Comparison of ENCODE assay signal across 1 cellular context in the genomic region with DNA sequence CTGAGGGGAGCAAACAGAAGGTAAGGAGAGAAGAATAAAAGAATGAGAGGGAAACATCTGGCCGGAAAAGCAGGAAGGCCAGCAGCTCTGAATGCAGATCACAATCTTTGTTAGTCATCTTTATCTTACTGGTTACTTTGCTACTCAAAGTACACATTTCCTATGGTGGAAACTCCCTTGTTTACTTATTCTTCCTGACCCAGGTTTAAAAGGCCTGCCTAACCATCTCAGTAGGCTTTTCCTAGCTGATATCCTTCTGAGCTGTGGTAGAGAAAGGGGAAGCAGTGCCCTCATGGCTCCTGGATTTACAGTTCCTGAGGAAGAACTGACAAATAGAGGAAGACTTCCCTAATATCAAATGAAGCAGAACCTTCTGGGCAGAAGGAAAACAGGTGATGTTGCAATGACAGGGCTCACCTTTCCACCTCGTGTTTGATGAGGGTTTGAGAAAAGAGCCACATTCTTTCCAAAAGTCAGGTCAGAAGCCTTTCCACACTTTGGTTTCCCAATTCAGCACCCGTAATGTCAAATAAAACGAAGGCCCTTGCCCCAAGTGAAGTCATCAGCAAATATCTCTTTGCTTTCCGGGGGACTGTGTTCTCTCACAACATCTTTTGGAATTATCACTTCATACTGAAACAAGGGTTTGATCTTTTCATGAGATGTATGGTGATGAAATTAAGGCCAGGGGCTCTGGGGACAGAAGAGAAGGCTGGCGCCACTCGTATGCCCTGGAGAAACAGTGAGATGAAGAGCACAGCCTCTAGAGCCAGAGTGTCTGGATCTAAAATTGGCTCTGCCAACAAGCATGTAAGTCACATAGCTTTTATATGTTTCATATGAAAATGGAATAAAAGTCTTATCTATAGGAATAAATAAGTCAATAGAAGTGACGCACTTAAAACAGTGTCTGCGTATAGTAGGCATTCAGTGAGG.
TF ChIP-seq lines count a peak whose summit lies in the region.

No MANE protein-coding gene starts in this region.

TF ChIP-seq in HepG2, 621 proteins besides CTCF, POLR2A, EP300 and RAD21 (continued from another document and continues in another):
- TF ChIP-seq, protein P1, sequence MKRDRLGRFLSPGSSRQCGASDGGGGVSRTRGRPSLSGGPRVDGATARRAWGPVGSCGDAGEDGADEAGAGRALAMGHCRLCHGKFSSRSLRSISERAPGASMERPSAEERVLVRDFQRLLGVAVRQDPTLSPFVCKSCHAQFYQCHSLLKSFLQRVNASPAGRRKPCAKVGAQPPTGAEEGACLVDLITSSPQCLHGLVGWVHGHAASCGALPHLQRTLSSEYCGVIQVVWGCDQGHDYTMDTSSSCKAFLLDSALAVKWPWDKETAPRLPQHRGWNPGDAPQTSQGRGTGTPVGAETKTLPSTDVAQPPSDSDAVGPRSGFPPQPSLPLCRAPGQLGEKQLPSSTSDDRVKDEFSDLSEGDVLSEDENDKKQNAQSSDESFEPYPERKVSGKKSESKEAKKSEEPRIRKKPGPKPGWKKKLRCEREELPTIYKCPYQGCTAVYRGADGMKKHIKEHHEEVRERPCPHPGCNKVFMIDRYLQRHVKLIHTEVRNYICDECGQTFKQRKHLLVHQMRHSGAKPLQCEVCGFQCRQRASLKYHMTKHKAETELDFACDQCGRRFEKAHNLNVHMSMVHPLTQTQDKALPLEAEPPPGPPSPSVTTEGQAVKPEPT (CRISPR knock-in tag; IDR thresholded peaks at IDR 0.05; ENCODE audit: low read depth): peak; percentile 82; the same call in 1 of the 2 replicates
- TF ChIP-seq ZNF839 (CRISPR knock-in tag; IDR thresholded peaks at IDR 0.05; ENCODE audit: borderline replicate concordance) (no peak), ZNF737 (CRISPR knock-in tag; IDR thresholded peaks at IDR 0.05; ENCODE audit: borderline replicate concordance) (no peak), ZBTB1 (CRISPR knock-in tag; IDR thresholded peaks at IDR 0.05; ENCODE audit: borderline replicate concordance) (0 out of 2 replicates have a peak, but pooled peaks have one; percentile 72), ZFP36L1 (CRISPR knock-in tag; IDR thresholded peaks at IDR 0.05) (no peak), ZNF564 (CRISPR knock-in tag; IDR thresholded peaks at IDR 0.05) (no peak), SIX1 (CRISPR knock-in tag; IDR thresholded peaks at IDR 0.05; ENCODE audit: borderline replicate concordance) (peak; percentile 79; the same call in 1 of the 2 replicates), ZNF224 (CRISPR knock-in tag; IDR thresholded peaks at IDR 0.05) (no peak), ZNF547 (CRISPR knock-in tag; IDR thresholded peaks at IDR 0.05) (no peak; the same call in 1 of the 2 replicates), IRX3 (CRISPR knock-in tag; IDR thresholded peaks at IDR 0.05; ENCODE audit: borderline replicate concordance, low read depth) (no peak), YY1 (IDR thresholded peaks at IDR 0.05; ENCODE audit: insufficient read depth, insufficient replicate concordance, low read depth, low read length) (peak; percentile 10), ZNF563 (CRISPR knock-in tag; IDR thresholded peaks at IDR 0.05) (no peak), MEIS2 (CRISPR knock-in tag; IDR thresholded peaks at IDR 0.05) (peak; percentile 72; the same call in 1 of the 2 replicates), NCOA2 (CRISPR knock-in tag; IDR thresholded peaks at IDR 0.05) (peak; percentile 91), CHCHD3 (CRISPR knock-in tag; IDR thresholded peaks at IDR 0.05) (no peak), SETDB1 (CRISPR knock-in tag; IDR thresholded peaks at IDR 0.05; ENCODE audit: borderline replicate concordance) (no peak), POGZ (CRISPR knock-in tag; IDR thresholded peaks at IDR 0.05) (peak; percentile 91), NAIF1 (CRISPR knock-in tag; IDR thresholded peaks at IDR 0.05; ENCODE audit: borderline replicate concordance) (0 out of 2 replicates have a peak, but pooled peaks have one; percentile 53), YEATS4 (CRISPR knock-in tag; IDR thresholded peaks at IDR 0.05; ENCODE audit: borderline replicate concordance) (0 out of 2 replicates have a peak, but pooled peaks have one; percentile 53), NR2F2 (IDR thresholded peaks at IDR 0.05; ENCODE audit: borderline replicate concordance, low read depth) (peak; percentile 90), SMAD9 (CRISPR knock-in tag; IDR thresholded peaks at IDR 0.05) (no peak), SMYD3 (CRISPR knock-in tag; IDR thresholded peaks at IDR 0.05) (peak; percentile 95; the same call in 1 of the 2 replicates), ZNF761 (CRISPR knock-in tag; conservative IDR thresholded peaks at IDR 0.05) (0 out of 2 replicates have a peak, but pooled peaks have one; percentile 50), ZNF232 (CRISPR knock-in tag; IDR thresholded peaks at IDR 0.05; ENCODE audit: borderline replicate concordance) (0 out of 2 replicates have a peak, but pooled peaks have one; percentile 72), GLI4 (CRISPR knock-in tag; IDR thresholded peaks at IDR 0.05; ENCODE audit: borderline replicate concordance) (no peak), HNRNPH1 (optimal IDR thresholded peaks at IDR 0.05; ENCODE audit: low read depth, low read length) (no peak)
- TF ChIP-seq, protein P2, sequence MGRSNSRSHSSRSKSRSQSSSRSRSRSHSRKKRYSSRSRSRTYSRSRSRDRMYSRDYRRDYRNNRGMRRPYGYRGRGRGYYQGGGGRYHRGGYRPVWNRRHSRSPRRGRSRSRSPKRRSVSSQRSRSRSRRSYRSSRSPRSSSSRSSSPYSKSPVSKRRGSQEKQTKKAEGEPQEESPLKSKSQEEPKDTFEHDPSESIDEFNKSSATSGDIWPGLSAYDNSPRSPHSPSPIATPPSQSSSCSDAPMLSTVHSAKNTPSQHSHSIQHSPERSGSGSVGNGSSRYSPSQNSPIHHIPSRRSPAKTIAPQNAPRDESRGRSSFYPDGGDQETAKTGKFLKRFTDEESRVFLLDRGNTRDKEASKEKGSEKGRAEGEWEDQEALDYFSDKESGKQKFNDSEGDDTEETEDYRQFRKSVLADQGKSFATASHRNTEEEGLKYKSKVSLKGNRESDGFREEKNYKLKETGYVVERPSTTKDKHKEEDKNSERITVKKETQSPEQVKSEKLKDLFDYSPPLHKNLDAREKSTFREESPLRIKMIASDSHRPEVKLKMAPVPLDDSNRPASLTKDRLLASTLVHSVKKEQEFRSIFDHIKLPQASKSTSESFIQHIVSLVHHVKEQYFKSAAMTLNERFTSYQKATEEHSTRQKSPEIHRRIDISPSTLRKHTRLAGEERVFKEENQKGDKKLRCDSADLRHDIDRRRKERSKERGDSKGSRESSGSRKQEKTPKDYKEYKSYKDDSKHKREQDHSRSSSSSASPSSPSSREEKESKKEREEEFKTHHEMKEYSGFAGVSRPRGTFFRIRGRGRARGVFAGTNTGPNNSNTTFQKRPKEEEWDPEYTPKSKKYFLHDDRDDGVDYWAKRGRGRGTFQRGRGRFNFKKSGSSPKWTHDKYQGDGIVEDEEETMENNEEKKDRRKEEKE (IDR thresholded peaks at IDR 0.05): no peak
- TF ChIP-seq, protein P3, sequence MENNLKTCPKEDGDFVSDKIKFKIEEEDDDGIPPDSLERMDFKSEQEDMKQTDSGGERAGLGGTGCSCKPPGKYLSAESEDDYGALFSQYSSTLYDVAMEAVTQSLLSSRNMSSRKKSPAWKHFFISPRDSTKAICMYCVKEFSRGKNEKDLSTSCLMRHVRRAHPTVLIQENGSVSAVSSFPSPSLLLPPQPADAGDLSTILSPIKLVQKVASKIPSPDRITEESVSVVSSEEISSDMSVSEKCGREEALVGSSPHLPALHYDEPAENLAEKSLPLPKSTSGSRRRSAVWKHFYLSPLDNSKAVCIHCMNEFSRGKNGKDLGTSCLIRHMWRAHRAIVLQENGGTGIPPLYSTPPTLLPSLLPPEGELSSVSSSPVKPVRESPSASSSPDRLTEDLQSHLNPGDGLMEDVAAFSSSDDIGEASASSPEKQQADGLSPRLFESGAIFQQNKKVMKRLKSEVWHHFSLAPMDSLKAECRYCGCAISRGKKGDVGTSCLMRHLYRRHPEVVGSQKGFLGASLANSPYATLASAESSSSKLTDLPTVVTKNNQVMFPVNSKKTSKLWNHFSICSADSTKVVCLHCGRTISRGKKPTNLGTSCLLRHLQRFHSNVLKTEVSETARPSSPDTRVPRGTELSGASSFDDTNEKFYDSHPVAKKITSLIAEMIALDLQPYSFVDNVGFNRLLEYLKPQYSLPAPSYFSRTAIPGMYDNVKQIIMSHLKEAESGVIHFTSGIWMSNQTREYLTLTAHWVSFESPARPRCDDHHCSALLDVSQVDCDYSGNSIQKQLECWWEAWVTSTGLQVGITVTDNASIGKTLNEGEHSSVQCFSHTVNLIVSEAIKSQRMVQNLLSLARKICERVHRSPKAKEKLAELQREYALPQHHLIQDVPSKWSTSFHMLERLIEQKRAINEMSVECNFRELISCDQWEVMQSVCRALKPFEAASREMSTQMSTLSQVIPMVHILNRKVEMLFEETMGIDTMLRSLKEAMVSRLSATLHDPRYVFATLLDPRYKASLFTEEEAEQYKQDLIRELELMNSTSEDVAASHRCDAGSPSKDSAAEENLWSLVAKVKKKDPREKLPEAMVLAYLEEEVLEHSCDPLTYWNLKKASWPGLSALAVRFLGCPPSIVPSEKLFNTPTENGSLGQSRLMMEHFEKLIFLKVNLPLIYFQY (CRISPR knock-in tag; IDR thresholded peaks at IDR 0.05; ENCODE audit: borderline replicate concordance): peak; percentile 89; the same call in 1 of the 2 replicates
- TF ChIP-seq, protein P4, sequence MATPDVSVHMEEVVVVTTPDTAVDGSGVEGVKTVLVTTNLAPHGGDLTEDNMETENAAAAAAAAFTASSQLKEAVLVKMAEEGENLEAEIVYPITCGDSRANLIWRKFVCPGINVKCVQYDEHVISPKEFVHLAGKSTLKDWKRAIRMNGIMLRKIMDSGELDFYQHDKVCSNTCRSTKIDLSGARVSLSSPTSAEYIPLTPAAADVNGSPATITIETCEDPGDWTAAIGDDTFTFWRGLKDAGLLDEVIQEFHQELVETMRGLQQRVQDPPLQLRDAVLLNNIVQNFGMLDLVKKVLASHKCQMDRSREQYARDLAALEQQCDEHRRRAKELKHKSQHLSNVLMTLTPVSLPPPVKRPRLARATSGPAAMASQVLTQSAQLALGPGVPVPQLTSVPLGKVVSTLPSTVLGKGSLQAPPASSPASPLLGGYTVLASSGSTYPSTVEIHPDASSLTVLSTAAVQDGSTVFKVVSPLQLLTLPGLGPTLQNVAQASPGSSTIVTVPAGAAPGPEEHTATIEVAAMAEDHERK (CRISPR knock-in tag; IDR thresholded peaks at IDR 0.05; ENCODE audit: low read depth): 0 out of 2 replicates have a peak, but pooled peaks have one; percentile 13
- TF ChIP-seq, protein P5, sequence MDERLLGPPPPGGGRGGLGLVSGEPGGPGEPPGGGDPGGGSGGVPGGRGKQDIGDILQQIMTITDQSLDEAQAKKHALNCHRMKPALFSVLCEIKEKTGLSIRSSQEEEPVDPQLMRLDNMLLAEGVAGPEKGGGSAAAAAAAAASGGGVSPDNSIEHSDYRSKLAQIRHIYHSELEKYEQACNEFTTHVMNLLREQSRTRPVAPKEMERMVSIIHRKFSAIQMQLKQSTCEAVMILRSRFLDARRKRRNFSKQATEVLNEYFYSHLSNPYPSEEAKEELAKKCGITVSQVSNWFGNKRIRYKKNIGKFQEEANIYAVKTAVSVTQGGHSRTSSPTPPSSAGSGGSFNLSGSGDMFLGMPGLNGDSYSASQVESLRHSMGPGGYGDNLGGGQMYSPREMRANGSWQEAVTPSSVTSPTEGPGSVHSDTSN (CRISPR knock-in tag; IDR thresholded peaks at IDR 0.05): no peak
- TF ChIP-seq, protein P6, sequence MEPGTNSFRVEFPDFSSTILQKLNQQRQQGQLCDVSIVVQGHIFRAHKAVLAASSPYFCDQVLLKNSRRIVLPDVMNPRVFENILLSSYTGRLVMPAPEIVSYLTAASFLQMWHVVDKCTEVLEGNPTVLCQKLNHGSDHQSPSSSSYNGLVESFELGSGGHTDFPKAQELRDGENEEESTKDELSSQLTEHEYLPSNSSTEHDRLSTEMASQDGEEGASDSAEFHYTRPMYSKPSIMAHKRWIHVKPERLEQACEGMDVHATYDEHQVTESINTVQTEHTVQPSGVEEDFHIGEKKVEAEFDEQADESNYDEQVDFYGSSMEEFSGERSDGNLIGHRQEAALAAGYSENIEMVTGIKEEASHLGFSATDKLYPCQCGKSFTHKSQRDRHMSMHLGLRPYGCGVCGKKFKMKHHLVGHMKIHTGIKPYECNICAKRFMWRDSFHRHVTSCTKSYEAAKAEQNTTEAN (CRISPR knock-in tag; conservative IDR thresholded peaks at IDR 0.05): no peak
- TF ChIP-seq, protein P7, sequence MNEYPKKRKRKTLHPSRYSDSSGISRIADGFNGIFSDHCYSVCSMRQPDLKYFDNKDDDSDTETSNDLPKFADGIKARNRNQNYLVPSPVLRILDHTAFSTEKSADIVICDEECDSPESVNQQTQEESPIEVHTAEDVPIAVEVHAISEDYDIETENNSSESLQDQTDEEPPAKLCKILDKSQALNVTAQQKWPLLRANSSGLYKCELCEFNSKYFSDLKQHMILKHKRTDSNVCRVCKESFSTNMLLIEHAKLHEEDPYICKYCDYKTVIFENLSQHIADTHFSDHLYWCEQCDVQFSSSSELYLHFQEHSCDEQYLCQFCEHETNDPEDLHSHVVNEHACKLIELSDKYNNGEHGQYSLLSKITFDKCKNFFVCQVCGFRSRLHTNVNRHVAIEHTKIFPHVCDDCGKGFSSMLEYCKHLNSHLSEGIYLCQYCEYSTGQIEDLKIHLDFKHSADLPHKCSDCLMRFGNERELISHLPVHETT (CRISPR knock-in tag; conservative IDR thresholded peaks at IDR 0.05): peak; percentile 67; the same call in 1 of the 2 replicates
- TF ChIP-seq, protein P8, sequence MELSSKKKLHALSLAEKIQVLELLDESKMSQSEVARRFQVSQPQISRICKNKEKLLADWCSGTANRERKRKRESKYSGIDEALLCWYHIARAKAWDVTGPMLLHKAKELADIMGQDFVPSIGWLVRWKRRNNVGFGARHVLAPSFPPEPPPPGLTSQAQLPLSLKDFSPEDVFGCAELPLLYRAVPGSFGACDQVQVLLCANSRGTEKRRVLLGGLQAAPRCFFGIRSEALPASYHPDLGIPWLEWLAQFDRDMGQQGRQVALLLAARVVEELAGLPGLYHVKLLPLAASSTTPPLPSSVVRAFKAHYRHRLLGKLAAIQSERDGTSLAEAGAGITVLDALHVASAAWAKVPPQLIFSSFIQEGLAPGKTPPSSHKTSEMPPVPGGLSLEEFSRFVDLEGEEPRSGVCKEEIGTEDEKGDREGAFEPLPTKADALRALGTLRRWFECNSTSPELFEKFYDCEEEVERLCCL (CRISPR knock-in tag; IDR thresholded peaks at IDR 0.05; ENCODE audit: borderline replicate concordance): no peak
- TF ChIP-seq, protein P9, sequence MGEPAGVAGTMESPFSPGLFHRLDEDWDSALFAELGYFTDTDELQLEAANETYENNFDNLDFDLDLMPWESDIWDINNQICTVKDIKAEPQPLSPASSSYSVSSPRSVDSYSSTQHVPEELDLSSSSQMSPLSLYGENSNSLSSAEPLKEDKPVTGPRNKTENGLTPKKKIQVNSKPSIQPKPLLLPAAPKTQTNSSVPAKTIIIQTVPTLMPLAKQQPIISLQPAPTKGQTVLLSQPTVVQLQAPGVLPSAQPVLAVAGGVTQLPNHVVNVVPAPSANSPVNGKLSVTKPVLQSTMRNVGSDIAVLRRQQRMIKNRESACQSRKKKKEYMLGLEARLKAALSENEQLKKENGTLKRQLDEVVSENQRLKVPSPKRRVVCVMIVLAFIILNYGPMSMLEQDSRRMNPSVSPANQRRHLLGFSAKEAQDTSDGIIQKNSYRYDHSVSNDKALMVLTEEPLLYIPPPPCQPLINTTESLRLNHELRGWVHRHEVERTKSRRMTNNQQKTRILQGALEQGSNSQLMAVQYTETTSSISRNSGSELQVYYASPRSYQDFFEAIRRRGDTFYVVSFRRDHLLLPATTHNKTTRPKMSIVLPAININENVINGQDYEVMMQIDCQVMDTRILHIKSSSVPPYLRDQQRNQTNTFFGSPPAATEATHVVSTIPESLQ (CRISPR knock-in tag; conservative IDR thresholded peaks at IDR 0.05): peak; percentile 97; the same call in 1 of the 2 replicates
